In the genomic region with DNA sequence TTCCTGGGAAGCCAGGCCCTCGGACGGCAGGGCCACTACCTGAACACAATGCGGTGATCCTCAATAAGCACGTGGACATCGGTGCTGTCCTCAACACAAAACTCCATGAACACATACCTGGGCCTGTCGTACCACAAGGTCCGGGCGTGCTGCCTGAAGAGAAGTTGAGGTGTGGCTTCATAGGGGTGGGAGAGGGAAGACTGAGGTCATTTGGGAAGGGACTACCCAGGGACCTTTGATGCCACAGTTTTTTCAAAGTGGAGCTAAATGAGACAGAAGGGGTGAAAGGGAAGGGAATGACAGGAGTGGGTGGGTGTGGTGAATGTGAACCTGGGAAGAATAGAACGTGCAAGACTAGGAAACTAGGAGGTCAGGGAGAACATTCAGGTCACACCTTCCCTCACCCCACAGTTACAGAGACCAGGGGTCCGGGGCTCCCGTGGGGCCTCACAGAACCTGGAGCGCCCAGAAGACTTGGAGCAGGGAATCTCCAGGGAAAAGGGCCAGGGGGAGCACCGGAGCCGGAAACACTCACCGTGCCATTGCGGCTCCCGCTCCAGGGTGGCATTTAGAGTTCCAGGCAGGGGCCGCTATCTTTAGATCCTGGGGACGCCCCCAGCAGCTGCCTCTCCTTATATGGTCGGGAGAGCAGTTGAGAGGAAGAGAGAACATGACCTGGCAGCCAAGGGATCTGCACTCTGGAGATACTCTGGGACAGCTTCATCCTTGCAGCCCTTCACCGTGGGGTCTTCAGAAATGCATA, we compare ENCODE assay signal across 1 cellular context.
A peak's percentile ranks its signal among the peaks of the same experiment; 100 is the strongest.
TF ChIP-seq lines count a peak whose summit lies in the region.

Gene PTGES3L (minus strand): TSS at position 570 of the 763 bp plus-strand sequence. CDS start 27 bp downstream, at position 543.

TF ChIP-seq in HepG2, 621 proteins besides CTCF, POLR2A, EP300 and RAD21 (continued from another document and continues in another):
- TF ChIP-seq KDM6A (CRISPR knock-in tag; IDR thresholded peaks at IDR 0.05; ENCODE audit: low read depth) = no peak
- no peak for TF ChIP-seq SIN3A (IDR thresholded peaks at IDR 0.05; ENCODE audit: borderline replicate concordance, low read depth, low read length)
- 0 out of 2 replicates have a peak, but pooled peaks have one; percentile 27 for TF ChIP-seq EEA1 (CRISPR knock-in tag; IDR thresholded peaks at IDR 0.05; ENCODE audit: borderline replicate concordance)
- TF ChIP-seq THAP11 (CRISPR knock-in tag; IDR thresholded peaks at IDR 0.05) = no peak
- no peak for TF ChIP-seq PLRG1 (conservative IDR thresholded peaks at IDR 0.05)
- TF ChIP-seq, protein P1, sequence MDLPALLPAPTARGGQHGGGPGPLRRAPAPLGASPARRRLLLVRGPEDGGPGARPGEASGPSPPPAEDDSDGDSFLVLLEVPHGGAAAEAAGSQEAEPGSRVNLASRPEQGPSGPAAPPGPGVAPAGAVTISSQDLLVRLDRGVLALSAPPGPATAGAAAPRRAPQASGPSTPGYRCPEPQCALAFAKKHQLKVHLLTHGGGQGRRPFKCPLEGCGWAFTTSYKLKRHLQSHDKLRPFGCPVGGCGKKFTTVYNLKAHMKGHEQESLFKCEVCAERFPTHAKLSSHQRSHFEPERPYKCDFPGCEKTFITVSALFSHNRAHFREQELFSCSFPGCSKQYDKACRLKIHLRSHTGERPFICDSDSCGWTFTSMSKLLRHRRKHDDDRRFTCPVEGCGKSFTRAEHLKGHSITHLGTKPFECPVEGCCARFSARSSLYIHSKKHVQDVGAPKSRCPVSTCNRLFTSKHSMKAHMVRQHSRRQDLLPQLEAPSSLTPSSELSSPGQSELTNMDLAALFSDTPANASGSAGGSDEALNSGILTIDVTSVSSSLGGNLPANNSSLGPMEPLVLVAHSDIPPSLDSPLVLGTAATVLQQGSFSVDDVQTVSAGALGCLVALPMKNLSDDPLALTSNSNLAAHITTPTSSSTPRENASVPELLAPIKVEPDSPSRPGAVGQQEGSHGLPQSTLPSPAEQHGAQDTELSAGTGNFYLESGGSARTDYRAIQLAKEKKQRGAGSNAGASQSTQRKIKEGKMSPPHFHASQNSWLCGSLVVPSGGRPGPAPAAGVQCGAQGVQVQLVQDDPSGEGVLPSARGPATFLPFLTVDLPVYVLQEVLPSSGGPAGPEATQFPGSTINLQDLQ (CRISPR knock-in tag; IDR thresholded peaks at IDR 0.05) = no peak
- TF ChIP-seq ZSCAN22 (CRISPR knock-in tag; IDR thresholded peaks at IDR 0.05) = no peak
- TF ChIP-seq HIVEP1 (CRISPR knock-in tag; IDR thresholded peaks at IDR 0.05) = no peak; the same call in 1 of the 2 replicates
- no peak for TF ChIP-seq PAWR (CRISPR knock-in tag; IDR thresholded peaks at IDR 0.05; ENCODE audit: borderline replicate concordance)
- TF ChIP-seq NCOA5 (CRISPR knock-in tag; IDR thresholded peaks at IDR 0.05) = no peak
- TF ChIP-seq, protein P2, sequence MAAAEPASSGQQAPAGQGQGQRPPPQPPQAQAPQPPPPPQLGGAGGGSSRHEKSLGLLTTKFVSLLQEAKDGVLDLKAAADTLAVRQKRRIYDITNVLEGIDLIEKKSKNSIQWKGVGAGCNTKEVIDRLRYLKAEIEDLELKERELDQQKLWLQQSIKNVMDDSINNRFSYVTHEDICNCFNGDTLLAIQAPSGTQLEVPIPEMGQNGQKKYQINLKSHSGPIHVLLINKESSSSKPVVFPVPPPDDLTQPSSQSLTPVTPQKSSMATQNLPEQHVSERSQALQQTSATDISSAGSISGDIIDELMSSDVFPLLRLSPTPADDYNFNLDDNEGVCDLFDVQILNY (CRISPR knock-in tag; conservative IDR thresholded peaks at IDR 0.05) = no peak
- TF ChIP-seq SMAD3 (CRISPR knock-in tag; IDR thresholded peaks at IDR 0.05) = no peak
- TF ChIP-seq, protein P3, sequence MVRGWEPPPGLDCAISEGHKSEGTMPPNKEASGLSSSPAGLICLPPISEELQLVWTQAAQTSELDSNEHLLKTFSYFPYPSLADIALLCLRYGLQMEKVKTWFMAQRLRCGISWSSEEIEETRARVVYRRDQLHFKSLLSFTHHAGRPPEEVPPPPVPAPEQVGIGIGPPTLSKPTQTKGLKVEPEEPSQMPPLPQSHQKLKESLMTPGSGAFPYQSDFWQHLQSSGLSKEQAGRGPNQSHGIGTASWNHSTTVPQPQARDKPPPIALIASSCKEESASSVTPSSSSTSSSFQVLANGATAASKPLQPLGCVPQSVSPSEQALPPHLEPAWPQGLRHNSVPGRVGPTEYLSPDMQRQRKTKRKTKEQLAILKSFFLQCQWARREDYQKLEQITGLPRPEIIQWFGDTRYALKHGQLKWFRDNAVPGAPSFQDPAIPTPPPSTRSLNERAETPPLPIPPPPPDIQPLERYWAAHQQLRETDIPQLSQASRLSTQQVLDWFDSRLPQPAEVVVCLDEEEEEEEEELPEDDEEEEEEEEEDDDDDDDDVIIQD (CRISPR knock-in tag; IDR thresholded peaks at IDR 0.05; ENCODE audit: low read depth) = no peak
- no peak for TF ChIP-seq ZFAT (CRISPR knock-in tag; conservative IDR thresholded peaks at IDR 0.05)
- TF ChIP-seq ESRRA (CRISPR knock-in tag; IDR thresholded peaks at IDR 0.05; ENCODE audit: low read depth) = 0 out of 2 replicates have a peak, but pooled peaks have one; percentile 9
- no peak for TF ChIP-seq ZNF160 (CRISPR knock-in tag; IDR thresholded peaks at IDR 0.05)
- no peak for TF ChIP-seq HMGXB4 (CRISPR knock-in tag; IDR thresholded peaks at IDR 0.05; ENCODE audit: borderline replicate concordance in 1 of 2, low read depth in 1 of 2)
- no peak for TF ChIP-seq ZNF619 (CRISPR knock-in tag; IDR thresholded peaks at IDR 0.05)
- no peak for TF ChIP-seq FIP1L1 (IDR thresholded peaks at IDR 0.05; ENCODE audit: borderline replicate concordance, insufficient read depth, low read depth, low read length)
- no peak for TF ChIP-seq ZBTB8A (CRISPR knock-in tag; IDR thresholded peaks at IDR 0.05; ENCODE audit: borderline replicate concordance, low read depth)
- no peak for TF ChIP-seq ZNF550 (CRISPR knock-in tag; IDR thresholded peaks at IDR 0.05; ENCODE audit: borderline replicate concordance)
- TF ChIP-seq, protein P4, sequence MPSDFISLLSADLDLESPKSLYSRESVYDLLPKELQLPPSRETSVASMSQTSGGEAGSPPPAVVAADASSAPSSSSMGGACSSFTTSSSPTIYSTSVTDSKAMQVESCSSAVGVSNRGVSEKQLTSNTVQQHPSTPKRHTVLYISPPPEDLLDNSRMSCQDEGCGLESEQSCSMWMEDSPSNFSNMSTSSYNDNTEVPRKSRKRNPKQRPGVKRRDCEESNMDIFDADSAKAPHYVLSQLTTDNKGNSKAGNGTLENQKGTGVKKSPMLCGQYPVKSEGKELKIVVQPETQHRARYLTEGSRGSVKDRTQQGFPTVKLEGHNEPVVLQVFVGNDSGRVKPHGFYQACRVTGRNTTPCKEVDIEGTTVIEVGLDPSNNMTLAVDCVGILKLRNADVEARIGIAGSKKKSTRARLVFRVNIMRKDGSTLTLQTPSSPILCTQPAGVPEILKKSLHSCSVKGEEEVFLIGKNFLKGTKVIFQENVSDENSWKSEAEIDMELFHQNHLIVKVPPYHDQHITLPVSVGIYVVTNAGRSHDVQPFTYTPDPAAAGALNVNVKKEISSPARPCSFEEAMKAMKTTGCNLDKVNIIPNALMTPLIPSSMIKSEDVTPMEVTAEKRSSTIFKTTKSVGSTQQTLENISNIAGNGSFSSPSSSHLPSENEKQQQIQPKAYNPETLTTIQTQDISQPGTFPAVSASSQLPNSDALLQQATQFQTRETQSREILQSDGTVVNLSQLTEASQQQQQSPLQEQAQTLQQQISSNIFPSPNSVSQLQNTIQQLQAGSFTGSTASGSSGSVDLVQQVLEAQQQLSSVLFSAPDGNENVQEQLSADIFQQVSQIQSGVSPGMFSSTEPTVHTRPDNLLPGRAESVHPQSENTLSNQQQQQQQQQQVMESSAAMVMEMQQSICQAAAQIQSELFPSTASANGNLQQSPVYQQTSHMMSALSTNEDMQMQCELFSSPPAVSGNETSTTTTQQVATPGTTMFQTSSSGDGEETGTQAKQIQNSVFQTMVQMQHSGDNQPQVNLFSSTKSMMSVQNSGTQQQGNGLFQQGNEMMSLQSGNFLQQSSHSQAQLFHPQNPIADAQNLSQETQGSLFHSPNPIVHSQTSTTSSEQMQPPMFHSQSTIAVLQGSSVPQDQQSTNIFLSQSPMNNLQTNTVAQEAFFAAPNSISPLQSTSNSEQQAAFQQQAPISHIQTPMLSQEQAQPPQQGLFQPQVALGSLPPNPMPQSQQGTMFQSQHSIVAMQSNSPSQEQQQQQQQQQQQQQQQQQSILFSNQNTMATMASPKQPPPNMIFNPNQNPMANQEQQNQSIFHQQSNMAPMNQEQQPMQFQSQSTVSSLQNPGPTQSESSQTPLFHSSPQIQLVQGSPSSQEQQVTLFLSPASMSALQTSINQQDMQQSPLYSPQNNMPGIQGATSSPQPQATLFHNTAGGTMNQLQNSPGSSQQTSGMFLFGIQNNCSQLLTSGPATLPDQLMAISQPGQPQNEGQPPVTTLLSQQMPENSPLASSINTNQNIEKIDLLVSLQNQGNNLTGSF (CRISPR knock-in tag; IDR thresholded peaks at IDR 0.05) = peak; percentile 28; the same call in 1 of the 2 replicates
- TF ChIP-seq MTA1 (CRISPR knock-in tag; IDR thresholded peaks at IDR 0.05; ENCODE audit: borderline replicate concordance) = no peak
- no peak for TF ChIP-seq ZSCAN9 (CRISPR knock-in tag; IDR thresholded peaks at IDR 0.05; ENCODE audit: borderline replicate concordance)
- no peak for TF ChIP-seq ZNF318 (CRISPR knock-in tag; IDR thresholded peaks at IDR 0.05)
- TF ChIP-seq, protein P5, sequence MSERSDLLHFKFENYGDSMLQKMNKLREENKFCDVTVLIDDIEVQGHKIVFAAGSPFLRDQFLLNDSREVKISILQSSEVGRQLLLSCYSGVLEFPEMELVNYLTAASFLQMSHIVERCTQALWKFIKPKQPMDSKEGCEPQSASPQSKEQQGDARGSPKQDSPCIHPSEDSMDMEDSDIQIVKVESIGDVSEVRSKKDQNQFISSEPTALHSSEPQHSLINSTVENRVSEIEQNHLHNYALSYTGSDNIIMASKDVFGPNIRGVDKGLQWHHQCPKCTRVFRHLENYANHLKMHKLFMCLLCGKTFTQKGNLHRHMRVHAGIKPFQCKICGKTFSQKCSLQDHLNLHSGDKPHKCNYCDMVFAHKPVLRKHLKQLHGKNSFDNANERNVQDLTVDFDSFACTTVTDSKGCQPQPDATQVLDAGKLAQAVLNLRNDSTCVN (CRISPR knock-in tag; IDR thresholded peaks at IDR 0.05; ENCODE audit: borderline replicate concordance) = no peak
- no peak for TF ChIP-seq ZKSCAN1 (IDR thresholded peaks at IDR 0.05; ENCODE audit: low read length)
